Comparison of ENCODE assay signal across 8 cellular contexts in genomic region chr17:21034350-21035235, GRCh38. TPM values are rescaled to one million over a fixed set of nuclear protein-coding genes. Genes with fewer than 3 reads are reported as not detected.
DNase-seq lines count a peak whose midpoint lies in the region; ATAC-seq, FAIRE-seq and TF ChIP-seq lines count a peak whose summit lies in the region.

No MANE protein-coding gene starts in this region.

- TF ChIP-seq CTCF in kidney (IDR thresholded peaks at IDR 0.05; ENCODE audit: borderline replicate concordance, extremely low read depth, insufficient read depth), result no peak
- TF ChIP-seq CTCF in type B pancreatic cell (conservative IDR thresholded peaks at IDR 0.05), result no peak

- peak overlapping the region; percentile 75 for H3K4me3 Mint-ChIP-seq in activated naive CD4-positive, alpha-beta T cell treated with anti-CD3 and anti-CD28 coated beads for 36 hours
- peak overlapping the region; percentile 83 for H3K4me3 Mint-ChIP-seq in activated T-helper 2 cell treated with anti-CD3 and anti-CD28 coated beads, Interferon-gamma antibody, Interleukin-2, Interleukin-4, amounts not matched to agents 10 μg/mL and 5 μg/mL and 100 μg/mL, durations not matched to agents 14 hours and 24 hours and 36 hours (ENCODE audit: low read depth)
- H3K4me3 Mint-ChIP-seq in type B pancreatic cell, result peak overlapping the region; percentile 1

- no peaks in the 10 kb centered on the region for H3K9me3 Mint-ChIP-seq in activated naive CD4-positive, alpha-beta T cell treated with anti-CD3 and anti-CD28 coated beads for 36 hours
- H3K9me3 Mint-ChIP-seq in activated T-helper 2 cell treated with anti-CD3 and anti-CD28 coated beads, Interferon-gamma antibody, Interleukin-2, Interleukin-4, amounts not matched to agents 10 μg/mL and 5 μg/mL and 100 μg/mL, durations not matched to agents 14 hours and 24 hours and 36 hours, result no peaks in the 10 kb centered on the region
- no peaks in the 10 kb centered on the region for H3K9me3 Mint-ChIP-seq in type B pancreatic cell

- CTCF ChIA-PET in activated naive CD4-positive, alpha-beta T cell treated with anti-CD3 and anti-CD28 coated beads for 36 hours (lab: Charles Lee), result interaction anchor here (0.6 to 2.5 kb wide), 4 partner anchors 9 to 74 kb away, joined by 3 to 14 read pairs (median 4); no protein-coding TSS in a partner anchor

- no peak for FAIRE-seq in kidney (lab: Jason Lieb, UNC)

- H3K9me3 ChIP-seq in kidney (ENCODE audit: control insufficient read depth in 1 of 2, low read length in 2 of 2), result no peaks in the 10 kb centered on the region

- H3K36me3 ChIP-seq in kidney (ENCODE audit: control insufficient read depth in 1 of 2, insufficient read depth in 2 of 2, low read length in 2 of 2), result peaks cover 3 to 8% of the 10 kb centered on the region in 2 donors

- H3K27me3 Mint-ChIP-seq in activated naive CD4-positive, alpha-beta T cell treated with anti-CD3 and anti-CD28 coated beads for 36 hours (ENCODE audit: low read depth), result no peaks in the 10 kb centered on the region
- no peaks in the 10 kb centered on the region for H3K27me3 Mint-ChIP-seq in activated T-helper 2 cell treated with anti-CD3 and anti-CD28 coated beads, Interferon-gamma antibody, Interleukin-2, Interleukin-4, amounts not matched to agents 10 μg/mL and 5 μg/mL and 100 μg/mL, durations not matched to agents 14 hours and 24 hours and 36 hours (ENCODE audit: low read depth)
- no peaks in the 10 kb centered on the region for H3K27me3 Mint-ChIP-seq in type B pancreatic cell

- peak; percentile 60 for DNase-seq in activated naive CD4-positive, alpha-beta T cell treated with anti-CD3 and anti-CD28 coated beads for 36 hours
- DNase-seq in activated naive CD4-positive, alpha-beta T cell (lab: John Stamatoyannopoulos, UW), result no peak
- peak; percentile 43 for DNase-seq in activated T-helper 2 cell treated with anti-CD3 and anti-CD28 coated beads, Interferon-gamma antibody, Interleukin-2, Interleukin-4, amounts not matched to agents 10 μg/mL and 5 μg/mL and 100 μg/mL, durations not matched to agents 14 hours and 24 hours and 36 hours (ENCODE audit: low spot score)
- DNase-seq in kidney (no peak), type B pancreatic cell (ENCODE audit: extremely low spot score, unreplicated experiment) (no peak), NCI-H146 treated with DMSO at 0.1 percent for 48 hours (lab: John Stamatoyannopoulos, UW; ENCODE audit: unreplicated experiment) (no peak), NCI-H1105 (lab: John Stamatoyannopoulos, UW) (no peak)

- intact Hi-C loops in activated naive CD4-positive, alpha-beta T cell treated with anti-CD3 and anti-CD28 coated beads for 36 hours (cut with micrococcal nuclease), result loop anchor here (1.0 to 10.0 kb wide), 2 partner anchors 9 to 420 kb away; partner anchors contain the start of gene USP22
- intact Hi-C loops in activated T-helper 2 cell treated with anti-CD3 and anti-CD28 coated beads, Interferon-gamma antibody, Interleukin-2, Interleukin-4, amounts not matched to agents 10 μg/mL and 5 μg/mL and 100 μg/mL, durations not matched to agents 14 hours and 24 hours and 36 hours (cut with micrococcal nuclease), result loop anchor here (1.0 kb wide), 1 partner anchor 9 kb away; the partner anchor contains the start of gene USP22
- intact Hi-C loops in kidney (cut with DNase I), result no loop called here

- peak overlapping the region in 1 of 2 donors; percentile 51 for H3K27ac ChIP-seq in kidney (ENCODE audit: low read depth in 2 of 2, low read length in 2 of 2)

- peak; percentile 48 for ATAC-seq in HG03439 (IDR thresholded peaks at IDR 0.05; ENCODE audit: unreplicated experiment)

- peak overlapping the region; percentile 95 for H3K27ac Mint-ChIP-seq in activated naive CD4-positive, alpha-beta T cell treated with anti-CD3 and anti-CD28 coated beads for 36 hours
- peak overlapping the region; percentile 91 for H3K27ac Mint-ChIP-seq in activated T-helper 2 cell treated with anti-CD3 and anti-CD28 coated beads, Interferon-gamma antibody, Interleukin-2, Interleukin-4, amounts not matched to agents 10 μg/mL and 5 μg/mL and 100 μg/mL, durations not matched to agents 14 hours and 24 hours and 36 hours
- peak overlapping the region; percentile 42 for H3K27ac Mint-ChIP-seq in type B pancreatic cell

- peak overlapping the region; percentile 37 to 46 for H3K9ac ChIP-seq in kidney (ENCODE audit: low read length in 2 of 2)

- peaks cover 22% of the 10 kb centered on the region for H3K36me3 Mint-ChIP-seq in activated naive CD4-positive, alpha-beta T cell treated with anti-CD3 and anti-CD28 coated beads for 36 hours (ENCODE audit: low read depth)
- H3K36me3 Mint-ChIP-seq in activated T-helper 2 cell treated with anti-CD3 and anti-CD28 coated beads, Interferon-gamma antibody, Interleukin-2, Interleukin-4, amounts not matched to agents 10 μg/mL and 5 μg/mL and 100 μg/mL, durations not matched to agents 14 hours and 24 hours and 36 hours (ENCODE audit: low read depth), result peaks cover 50% of the 10 kb centered on the region
- H3K36me3 Mint-ChIP-seq in type B pancreatic cell, result peaks cover 38% of the 10 kb centered on the region

- peak overlapping the region; percentile 27 to 43 for H3K4me3 ChIP-seq in kidney (ENCODE audit: low read length in 2 of 2)

- H3K4me1 Mint-ChIP-seq in activated naive CD4-positive, alpha-beta T cell treated with anti-CD3 and anti-CD28 coated beads for 36 hours (ENCODE audit: low read depth), result peaks cover 83% of the 10 kb centered on the region
- H3K4me1 Mint-ChIP-seq in activated T-helper 2 cell treated with anti-CD3 and anti-CD28 coated beads, Interferon-gamma antibody, Interleukin-2, Interleukin-4, amounts not matched to agents 10 μg/mL and 5 μg/mL and 100 μg/mL, durations not matched to agents 14 hours and 24 hours and 36 hours (ENCODE audit: low read depth), result peaks cover 63% of the 10 kb centered on the region
- peaks cover 51% of the 10 kb centered on the region for H3K4me1 Mint-ChIP-seq in type B pancreatic cell (ENCODE audit: unreplicated experiment)

- peaks cover 11 to 31% of the 10 kb centered on the region in 2 donors for H3K4me1 ChIP-seq in kidney (ENCODE audit: control insufficient read depth in 1 of 2, insufficient read depth in 1 of 2, low read depth in 1 of 2, low read length in 2 of 2)

RNA-seq across cellular contexts. Expression of gene USP22, which starts 8.2 kb away (rescaled TPM):
- 100 to 1,000 TPM; 140 to 144 TPM for total RNA-seq in activated naive CD4-positive, alpha-beta T cell treated with anti-CD3 and anti-CD28 coated beads for 36 hours
- total RNA-seq in activated T-helper 2 cell treated with anti-CD3 and anti-CD28 coated beads, Interferon-gamma antibody, Interleukin-2, Interleukin-4, amounts not matched to agents 10 μg/mL and 5 μg/mL and 100 μg/mL, durations not matched to agents 14 hours and 24 hours and 36 hours, result 147 and 167 TPM in 2 replicates
- total RNA-seq in kidney (176 TPM), type B pancreatic cell (ENCODE audit: low replicate concordance) (221 and 279 TPM in 2 replicates)
- polyA plus RNA-seq in kidney (ENCODE audit: insufficient read depth, low read depth, low replicate concordance), result 47.8 TPM

Comparison
In these comparisons a context has a peak if more than half of its experiments do, and no peak if none do; other contexts are left out.
1. DNase-seq: peak in activated naive CD4-positive, alpha-beta T cell treated with anti-CD3 and anti-CD28 coated beads for 36 hours (single experiment) and activated T-helper 2 cell treated with anti-CD3 and anti-CD28 coated beads, Interferon-gamma antibody, Interleukin-2, Interleukin-4, amounts not matched to agents 10 μg/mL and 5 μg/mL and 100 μg/mL, durations not matched to agents 14 hours and 24 hours and 36 hours (single experiment); none in activated naive CD4-positive, alpha-beta T cell (0 of 4), kidney (single experiment), type B pancreatic cell (single experiment), NCI-H146 treated with DMSO at 0.1 percent for 48 hours (single experiment) and NCI-H1105 (single experiment).
2. H3K27ac Mint-ChIP-seq: peak in every context shown above with its lines; median percentile 95 in activated naive CD4-positive, alpha-beta T cell treated with anti-CD3 and anti-CD28 coated beads for 36 hours; 91 in activated T-helper 2 cell treated with anti-CD3 and anti-CD28 coated beads, Interferon-gamma antibody, Interleukin-2, Interleukin-4, amounts not matched to agents 10 μg/mL and 5 μg/mL and 100 μg/mL, durations not matched to agents 14 hours and 24 hours and 36 hours; 42 in type B pancreatic cell.
3. H3K4me3 Mint-ChIP-seq: peak in every context shown above with its lines; median percentile 83 in activated T-helper 2 cell treated with anti-CD3 and anti-CD28 coated beads, Interferon-gamma antibody, Interleukin-2, Interleukin-4, amounts not matched to agents 10 μg/mL and 5 μg/mL and 100 μg/mL, durations not matched to agents 14 hours and 24 hours and 36 hours; 75 in activated naive CD4-positive, alpha-beta T cell treated with anti-CD3 and anti-CD28 coated beads for 36 hours; 1 in type B pancreatic cell.